ENCODE assay signal across 10 cellular contexts in genomic region chr9:137387034-137387890, GRCh38. TPM values are rescaled to one million over a fixed set of nuclear protein-coding genes. Genes with fewer than 3 reads are reported as not detected.
DNase-seq lines count a peak whose midpoint lies in the region; ATAC-seq and TF ChIP-seq lines count a peak whose summit lies in the region.
"Had no signal": no experiment of that assay in that cellular context is flagged by ENCODE, and none has a peak within 500 bp of the region (broad histone marks: within the 10 kb centered on the region; RNA-seq: fewer than 3 reads in every experiment).

No MANE protein-coding gene starts in this region.

- 56 to 62% methylated on average over 7 to 23 of the region's 37 CpGs for WGBS in upper lobe of left lung, 2 donors
- WGBS in H9 (ENCODE audit: extremely low coverage, insufficient read length, low lambda C conversion rate): no CpG with 5 or more reads among the region's 37 CpGs

- no peak overlapping the region for H3T11ph ChIP-seq in H9 (ENCODE audit: low read length)

- no peaks in the 10 kb centered on the region for H3K79me1 ChIP-seq in H9 (ENCODE audit: insufficient read depth, low read depth, low read length, poor library complexity, severe bottlenecking)

- no peak overlapping the region for H3K56ac ChIP-seq in H9 (ENCODE audit: insufficient read length, low read depth, low read length)

- H3K9me3 ChIP-seq in upper lobe of left lung (no peaks in the 10 kb centered on the region), H9 (ENCODE audit: control insufficient read depth, low read depth, low read length) (no peaks in the 10 kb centered on the region)

- H2BK120ac ChIP-seq in H9 (ENCODE audit: low read depth, low read length, poor library complexity, severe bottlenecking): no peak overlapping the region

- no peaks in the 10 kb centered on the region for H3K27me3 Mint-ChIP-seq in activated naive CD8-positive, alpha-beta T cell
- no peaks in the 10 kb centered on the region for H3K27me3 Mint-ChIP-seq in H9 (ENCODE audit: low read depth)
- H3K27me3 Mint-ChIP-seq: brain had no signal

- H4K5ac ChIP-seq in H9 (ENCODE audit: insufficient read length, low read depth, low read length): no peak overlapping the region

- H3K36me3 ChIP-seq in upper lobe of left lung: peaks cover 0 to 7% (median under 1%) of the 10 kb centered on the region in 4 donors

- H2BK12ac ChIP-seq in H9 (ENCODE audit: insufficient read length, low read depth, low read length): no peak overlapping the region

- no peak overlapping the region for H3K23ac ChIP-seq in H9 (ENCODE audit: insufficient read length, low read depth, low read length)

- no peaks in the 10 kb centered on the region for H3K9me3 Mint-ChIP-seq in activated naive CD8-positive, alpha-beta T cell (ENCODE audit: low read depth)
- H3K9me3 Mint-ChIP-seq in H9: no peaks in the 10 kb centered on the region
- H3K9me3 Mint-ChIP-seq: brain had no signal

- no peak overlapping the region for H2BK20ac ChIP-seq in H9 (ENCODE audit: low read depth, low read length, poor library complexity, severe bottlenecking)

- H3K36me3 Mint-ChIP-seq in activated naive CD8-positive, alpha-beta T cell: peaks cover 2% of the 10 kb centered on the region
- peaks cover 0 to 7% (median 3%) of the 10 kb centered on the region in 3 experiments; a peak in 4 of 7 replicates for H3K36me3 Mint-ChIP-seq in H9 (ENCODE audit: insufficient read depth in 1 of 3, low read depth in 3 of 3)

- peak; percentile 69 for DNase-seq in activated gamma-delta T cell treated with Interleukin-2 at 50 U/mL for 16 hours
- no peak for DNase-seq in activated gamma-delta T cell (lab: John Stamatoyannopoulos, UW)
- peak; percentile 84 to 86 for DNase-seq in lung microvascular endothelial cell (ENCODE audit: low read depth in 2 of 2)
- DNase-seq in upper lobe of left lung: peak in 1 of 2 donors; percentile 69
- no peak for DNase-seq in AG08395 (ENCODE audit: low spot score)
- no peak for DNase-seq in glomerular visceral epithelial cell (ENCODE audit: extremely low spot score)
- no peak for DNase-seq in H9
- DNase-seq: hippocampal formation had no signal

- peak overlapping the region; percentile 87 for H3K27ac Mint-ChIP-seq in activated naive CD8-positive, alpha-beta T cell
- peak overlapping the region in 1 of 3 experiments; percentile 86; a peak in 2 of 7 replicates for H3K27ac Mint-ChIP-seq in H9

- TF ChIP-seq POLR2A in upper lobe of left lung (IDR thresholded peaks at IDR 0.05): peak in 1 of 4 donors; percentile 20

- H2AFZ ChIP-seq in H9 (ENCODE audit: low read length): no peak overlapping the region

- H3K14ac ChIP-seq in H9 (ENCODE audit: insufficient read depth, low read length): no peak overlapping the region; the same call in 1 of the 2 replicates

- peak overlapping the region; percentile 44 for H3K4me3 Mint-ChIP-seq in activated naive CD8-positive, alpha-beta T cell
- H3K4me3 Mint-ChIP-seq in H9: no peak overlapping the region
- H3K4me3 Mint-ChIP-seq: brain had no signal

- peaks cover 10% of the 10 kb centered on the region for H3K4me1 Mint-ChIP-seq in activated naive CD8-positive, alpha-beta T cell (ENCODE audit: low read depth)
- H3K4me1 Mint-ChIP-seq in H9: peaks cover 2 to 3% of the 10 kb centered on the region in 2 experiments; a peak in 3 of 4 replicates

- H4K8ac ChIP-seq in H9 (replicated peaks; ENCODE audit: insufficient read length, low read depth, low read length): no peak overlapping the region

- peak overlapping the region in 1 of 4 donors; percentile 20 for H3K4me3 ChIP-seq in upper lobe of left lung

- no peak for ATAC-seq in upper lobe of left lung (ENCODE audit: low FRiP score in 2 of 2)

- H3K23me2 ChIP-seq in H9 (ENCODE audit: insufficient read length, low read depth, low read length, poor library complexity, severe bottlenecking): no peaks in the 10 kb centered on the region

- no peak overlapping the region for H2BK5ac ChIP-seq in H9 (ENCODE audit: insufficient read length, low read length)

- TF ChIP-seq EP300 in upper lobe of left lung (IDR thresholded peaks at IDR 0.05): peak in 1 of 4 donors; percentile 31

- no peak overlapping the region for H2BK15ac ChIP-seq in H9 (ENCODE audit: low read depth, low read length)

- H3K79me2 ChIP-seq in H9 (ENCODE audit: insufficient read depth, low read length): no peaks in the 10 kb centered on the region

- no peak overlapping the region for H3K4me2 ChIP-seq in H9 (ENCODE audit: insufficient read depth, insufficient read length, low read length)

- H3K18ac ChIP-seq in H9 (ENCODE audit: insufficient read length, low read depth, low read length): no peak overlapping the region

- TF ChIP-seq CTCF in upper lobe of left lung (IDR thresholded peaks at IDR 0.05) (no peak), H9 (conservative IDR thresholded peaks at IDR 0.05) (no peak)

- H2AK5ac ChIP-seq in H9 (ENCODE audit: insufficient read length, low read length): no peak overlapping the region

- H3K27ac ChIP-seq in upper lobe of left lung (peak overlapping the region; percentile 79 to 87 (median 82)), H9 (ENCODE audit: insufficient read length, low read depth, low read length) (no peak overlapping the region)

- H4K20me1 ChIP-seq in H9 (ENCODE audit: control insufficient read depth, insufficient read depth, insufficient read length): no peaks in the 10 kb centered on the region

- H3K27me3 ChIP-seq in upper lobe of left lung (no peaks in the 10 kb centered on the region), H9 (ENCODE audit: insufficient read depth, low read length) (no peaks in the 10 kb centered on the region)

- peaks cover 10 to 35% (median 34%) of the 10 kb centered on the region in 4 donors for H3K4me1 ChIP-seq in upper lobe of left lung
- H3K4me1 ChIP-seq in H9 (ENCODE audit: insufficient read depth, low read length): no peaks in the 10 kb centered on the region; the same call in 1 of the 2 replicates

- no peak overlapping the region for H3K4ac ChIP-seq in H9 (ENCODE audit: low read depth, low read length)

- H3K9ac ChIP-seq in H9 (ENCODE audit: extremely low read depth, insufficient read length, low read length): no peak overlapping the region

- no peak overlapping the region for H4K91ac ChIP-seq in H9 (ENCODE audit: insufficient read length, low read depth, low read length)

RNA-seq across cellular contexts. Expression of gene EXD3, which starts 35.7 kb away (rescaled TPM):
- total RNA-seq in lung microvascular endothelial cell (7.8 and 18.7 TPM in 2 replicates), upper lobe of left lung (100 to 1,000 TPM in 1 of 6 donors, 10 to 100 TPM in 5; 12.3 to 118 (median 24.8) TPM), H9 (2021) (13.5 and 15.3 TPM in 2 replicates)

RNA-seq across cellular contexts. Expression of gene NOXA1, which starts 35.9 kb away (rescaled TPM):
- total RNA-seq in lung microvascular endothelial cell: 0.87 and 2.0 TPM in 2 replicates
- total RNA-seq in upper lobe of left lung: 10 to 100 TPM in 3 of 6 donors, 1 to 10 TPM in 3; 3.3 to 34.6 (median 11.7) TPM
- total RNA-seq in H9 (2021): 1.8 and 2.0 TPM in 2 replicates

RNA-seq across cellular contexts. Expression of gene ENTPD8, which starts 53.9 kb away (rescaled TPM):
- total RNA-seq in lung microvascular endothelial cell: under 0.01 and 0.20 TPM in 2 replicates
- under 1 TPM in 2 of 6 donors, not detected in 4; 0.15 to 0.17 TPM for total RNA-seq in upper lobe of left lung
- 0.77 and 0.90 TPM in 2 replicates for total RNA-seq in H9 (2021)

Comparison
In these comparisons a context has a peak if more than half of its experiments do, and no peak if none do; other contexts are left out.
1. DNase-seq: peak in activated gamma-delta T cell treated with Interleukin-2 at 50 U/mL for 16 hours (single experiment) and lung microvascular endothelial cell (2 of 2); none in activated gamma-delta T cell (single experiment), AG08395 (single experiment), glomerular visceral epithelial cell (single experiment) and H9 (single experiment).